32 cellular contexts compared by ENCODE assay signal in genomic region chr9:105639936-105640335, GRCh38. TPM values are rescaled to one million over a fixed set of nuclear protein-coding genes. Genes with fewer than 3 reads are reported as not detected.
"Had no signal": no experiment of that assay in that cellular context is flagged by ENCODE, and none has a peak within 500 bp of the region (broad histone marks: within the 10 kb centered on the region; RNA-seq: fewer than 3 reads in every experiment).

No MANE protein-coding gene starts in this region.

- H3K27ac ChIP-seq: adrenal gland, VCaP had no signal

- H3K4me2 ChIP-seq: SK-N-SH had no signal

- H3K4me1 Mint-ChIP-seq: activated CD4-positive, alpha-beta memory T cell treated with anti-CD3 and anti-CD28 coated beads, Interleukin-2, amount 10 ng/mL, durations not matched to agents 7 days and 5 days; activated CD4-positive, alpha-beta T cell treated with anti-CD3 and anti-CD28 coated beads, Interleukin-2, amount 10 ng/mL, durations not matched to agents 7 days and 5 days; activated naive CD4-positive, alpha-beta T cell treated with anti-CD3 and anti-CD28 coated beads, Interleukin-2, amount 10 ng/mL, durations not matched to agents 7 days and 5 days had no signal

- H3K27me3 ChIP-seq: adrenal gland had no signal

- DNase-seq: activated CD4-positive, alpha-beta memory T cell treated with anti-CD3 and anti-CD28 coated beads, Interleukin-2, amount 10 ng/mL, durations not matched to agents 7 days and 5 days; activated CD4-positive, alpha-beta T cell treated with anti-CD3 and anti-CD28 coated beads, Interleukin-2, amount 10 ng/mL, durations not matched to agents 7 days and 5 days; activated CD4-positive, CD25-positive, alpha-beta regulatory T cell; activated gamma-delta T cell treated with Interleukin-2 at 50 U/mL for 16 hours; activated naive CD4-positive, alpha-beta T cell treated with anti-CD3 and anti-CD28 coated beads, Interleukin-2, amount 10 ng/mL, durations not matched to agents 7 days and 5 days; activated naive CD8-positive, alpha-beta T cell treated with anti-CD3 and anti-CD28 coated beads for 36 hours; activated T-cell treated with anti-CD3 and anti-CD28 coated beads for 4 hours; activated T-cell treated with anti-CD3 and anti-CD28 coated beads, Interleukin-2, amount 50 U/mL, for 48 hours; adrenal gland; anterior cingulate cortex; cerebellar nuclear complex; NCI-H1092; NCI-H1417; NCI-H1694; NCI-H2029; NCI-H2107; NCI-H2171 treated with DMSO at 0.1 percent for 48 hours; NCI-H226; NCI-H526; NCI-H774; OCI-M1; RPMI8226; SK-N-SH; T-helper 1 cell had no signal

- H3K36me3 ChIP-seq: adrenal gland had no signal

- H3K9me3 ChIP-seq: adrenal gland had no signal

- H3K27ac Mint-ChIP-seq: activated CD4-positive, alpha-beta memory T cell treated with anti-CD3 and anti-CD28 coated beads, Interleukin-2, amount 10 ng/mL, durations not matched to agents 7 days and 5 days; activated CD4-positive, alpha-beta T cell treated with anti-CD3 and anti-CD28 coated beads, Interleukin-2, amount 10 ng/mL, durations not matched to agents 7 days and 5 days; activated naive CD4-positive, alpha-beta T cell treated with anti-CD3 and anti-CD28 coated beads, Interleukin-2, amount 10 ng/mL, durations not matched to agents 7 days and 5 days; activated naive CD8-positive, alpha-beta T cell treated with anti-CD3 and anti-CD28 coated beads for 36 hours; activated T-helper 2 cell treated with anti-CD3 and anti-CD28 coated beads, Interferon-gamma antibody, Interleukin-2, Interleukin-4, amounts not matched to agents 10 μg/mL and 5 μg/mL and 100 μg/mL, durations not matched to agents 14 hours and 24 hours and 36 hours; dendritic cell treated with granulocyte-macrophage colony-stimulating factor and Interleukin-4, amounts not matched to agents 40 ng/mL and 50 ng/mL, for 4 days had no signal

- H3K9ac ChIP-seq: SK-N-SH had no signal

- ATAC-seq: Panc1, Right ventricle myocardium inferior had no signal

- H3K4me1 ChIP-seq: adrenal gland had no signal

- H3K9me3 Mint-ChIP-seq: activated CD4-positive, alpha-beta memory T cell treated with anti-CD3 and anti-CD28 coated beads, Interleukin-2, amount 10 ng/mL, durations not matched to agents 7 days and 5 days; activated CD4-positive, alpha-beta T cell treated with anti-CD3 and anti-CD28 coated beads, Interleukin-2, amount 10 ng/mL, durations not matched to agents 7 days and 5 days; activated naive CD4-positive, alpha-beta T cell treated with anti-CD3 and anti-CD28 coated beads, Interleukin-2, amount 10 ng/mL, durations not matched to agents 7 days and 5 days; activated naive CD8-positive, alpha-beta T cell treated with anti-CD3 and anti-CD28 coated beads for 36 hours; dendritic cell treated with granulocyte-macrophage colony-stimulating factor and Interleukin-4, amounts not matched to agents 40 ng/mL and 50 ng/mL, for 4 days had no signal

- H3K9me2 ChIP-seq: SK-N-SH had no signal

- H3K4me3 ChIP-seq: adrenal gland had no signal

- H3K4me3 Mint-ChIP-seq: activated CD4-positive, alpha-beta memory T cell treated with anti-CD3 and anti-CD28 coated beads, Interleukin-2, amount 10 ng/mL, durations not matched to agents 7 days and 5 days; activated CD4-positive, alpha-beta T cell treated with anti-CD3 and anti-CD28 coated beads, Interleukin-2, amount 10 ng/mL, durations not matched to agents 7 days and 5 days; activated naive CD4-positive, alpha-beta T cell treated with anti-CD3 and anti-CD28 coated beads, Interleukin-2, amount 10 ng/mL, durations not matched to agents 7 days and 5 days; activated naive CD8-positive, alpha-beta T cell treated with anti-CD3 and anti-CD28 coated beads for 36 hours; dendritic cell treated with granulocyte-macrophage colony-stimulating factor and Interleukin-4, amounts not matched to agents 40 ng/mL and 50 ng/mL, for 4 days had no signal

- H3K27me3 Mint-ChIP-seq: activated CD4-positive, alpha-beta memory T cell treated with anti-CD3 and anti-CD28 coated beads, Interleukin-2, amount 10 ng/mL, durations not matched to agents 7 days and 5 days; activated CD4-positive, alpha-beta T cell treated with anti-CD3 and anti-CD28 coated beads, Interleukin-2, amount 10 ng/mL, durations not matched to agents 7 days and 5 days; activated naive CD4-positive, alpha-beta T cell treated with anti-CD3 and anti-CD28 coated beads, Interleukin-2, amount 10 ng/mL, durations not matched to agents 7 days and 5 days; activated naive CD8-positive, alpha-beta T cell treated with anti-CD3 and anti-CD28 coated beads for 36 hours; dendritic cell treated with granulocyte-macrophage colony-stimulating factor and Interleukin-4, amounts not matched to agents 40 ng/mL and 50 ng/mL, for 4 days had no signal

RNA-seq across cellular contexts. Expression of gene TAL2, which starts 22.3 kb away (rescaled TPM):
- total RNA-seq: activated CD4-positive, alpha-beta memory T cell treated with anti-CD3 and anti-CD28 coated beads, Interleukin-2, amount 10 ng/mL, durations not matched to agents 7 days and 5 days; activated CD4-positive, alpha-beta T cell treated with anti-CD3 and anti-CD28 coated beads, Interleukin-2, amount 10 ng/mL, durations not matched to agents 7 days and 5 days; activated naive CD8-positive, alpha-beta T cell treated with anti-CD3 and anti-CD28 coated beads for 36 hours; activated T-helper 2 cell treated with anti-CD3 and anti-CD28 coated beads, Interferon-gamma antibody, Interleukin-2, Interleukin-4, amounts not matched to agents 10 μg/mL and 5 μg/mL and 100 μg/mL, durations not matched to agents 14 hours and 24 hours and 36 hours; adrenal gland; cardiac septum; NCI-H460; Right ventricle myocardium inferior; T-helper 2 cell treated with Interferon-gamma antibody and Interleukin-4, amounts not matched to agents 100 ng/mL and 5 ng/mL, for 36 hours had no signal
